ENCODE assay signal across 24 cellular contexts in genomic region chr3:50551293-50552057, GRCh38. TPM values are rescaled to one million over a fixed set of nuclear protein-coding genes. Genes with fewer than 3 reads are reported as not detected.
DNase-seq lines count a peak whose midpoint lies in the region; ATAC-seq, FAIRE-seq and TF ChIP-seq lines count a peak whose summit lies in the region.
"Had no signal": no experiment of that assay in that cellular context is flagged by ENCODE, and none has a peak within 500 bp of the region (broad histone marks: within the 10 kb centered on the region; RNA-seq: fewer than 3 reads in every experiment).

No MANE protein-coding gene starts in this region.

- H3K9me2 ChIP-seq in Loucy (replicated peaks; ENCODE audit: low read depth, low read length), result no peaks in the 10 kb centered on the region

- POLR2A ChIA-PET in GM10248 (lab: Yijun Ruan, JAX), result no interaction called here

- H3K27ac Mint-ChIP-seq in mesothelial cell of epicardium, result peak overlapping the region; percentile 66
- H3K27ac Mint-ChIP-seq in activated T-cell treated with anti-CD3 and anti-CD28 coated beads, Interleukin-2, amount 50 U/mL, for 24 hours, result no peak overlapping the region
- no peak overlapping the region for H3K27ac Mint-ChIP-seq in activated CD8-positive, alpha-beta memory T cell treated with anti-CD3 and anti-CD28 coated beads, Interleukin-2, amount 10 ng/mL, durations not matched to agents 7 days and 5 days
- H3K27ac Mint-ChIP-seq: CD4-positive, alpha-beta T cell; stimulated activated naive CD8-positive, alpha-beta T cell treated with anti-CD3 and anti-CD28 coated beads, Interleukin-15, amount 100 ng/mL, for 72 hours had no signal

- H3K4me3 Mint-ChIP-seq in mesothelial cell of epicardium, result no peak overlapping the region
- H3K4me3 Mint-ChIP-seq in activated T-cell treated with anti-CD3 and anti-CD28 coated beads, Interleukin-2, amount 50 U/mL, for 24 hours, result no peak overlapping the region
- no peak overlapping the region for H3K4me3 Mint-ChIP-seq in activated CD8-positive, alpha-beta memory T cell treated with anti-CD3 and anti-CD28 coated beads, Interleukin-2, amount 10 ng/mL, durations not matched to agents 7 days and 5 days
- H3K4me3 Mint-ChIP-seq: CD4-positive, alpha-beta T cell; stimulated activated naive CD8-positive, alpha-beta T cell treated with anti-CD3 and anti-CD28 coated beads, Interleukin-15, amount 100 ng/mL, for 72 hours had no signal

- H3K27me3 ChIP-seq in Loucy (ENCODE audit: insufficient read depth, low read length, poor library complexity, severe bottlenecking) (no peaks in the 10 kb centered on the region), bronchial epithelial cell (ENCODE audit: control insufficient read depth, insufficient read depth, low read length) (no peaks in the 10 kb centered on the region)
- H3K27me3 ChIP-seq: MG63, tibial nerve had no signal

- no peaks in the 10 kb centered on the region for H3K36me3 ChIP-seq in Loucy (ENCODE audit: insufficient read depth, low read length)
- no peaks in the 10 kb centered on the region for H3K36me3 ChIP-seq in bronchial epithelial cell (ENCODE audit: control insufficient read depth, insufficient read depth, low read length)
- H3K36me3 ChIP-seq: MG63, spleen, tibial nerve had no signal

- no peak overlapping the region for H2AFZ ChIP-seq in Loucy (ENCODE audit: low read length)

- peaks cover 14% of the 10 kb centered on the region for H3K4me1 Mint-ChIP-seq in mesothelial cell of epicardium
- no peaks in the 10 kb centered on the region for H3K4me1 Mint-ChIP-seq in activated T-cell treated with anti-CD3 and anti-CD28 coated beads, Interleukin-2, amount 50 U/mL, for 24 hours (ENCODE audit: low read depth)
- peaks cover 5% of the 10 kb centered on the region for H3K4me1 Mint-ChIP-seq in activated CD8-positive, alpha-beta memory T cell treated with anti-CD3 and anti-CD28 coated beads, Interleukin-2, amount 10 ng/mL, durations not matched to agents 7 days and 5 days

- no peak overlapping the region for H3K9ac ChIP-seq in Loucy (ENCODE audit: low read depth, low read length, poor library complexity, severe bottlenecking)

- no peak overlapping the region for H3K4me3 ChIP-seq in Loucy (ENCODE audit: low read length, poor library complexity, severe bottlenecking)
- no peak overlapping the region for H3K4me3 ChIP-seq in bronchial epithelial cell (ENCODE audit: low read depth, low read length)
- H3K4me3 ChIP-seq: MG63, spleen, tibial nerve had no signal

- H3F3A ChIP-seq in Loucy (ENCODE audit: low read depth), result no peaks in the 10 kb centered on the region

- no peak overlapping the region for H3K4me2 ChIP-seq in Loucy (ENCODE audit: low read depth, low read length, poor library complexity, severe bottlenecking)

- FAIRE-seq in bronchial epithelial cell (lab: Jason Lieb, UNC), result no peak
- FAIRE-seq: frontal cortex, H1, keratinocyte had no signal

- no peaks in the 10 kb centered on the region for H3K9me3 Mint-ChIP-seq in mesothelial cell of epicardium
- H3K9me3 Mint-ChIP-seq in activated T-cell treated with anti-CD3 and anti-CD28 coated beads, Interleukin-2, amount 50 U/mL, for 24 hours, result no peaks in the 10 kb centered on the region
- no peaks in the 10 kb centered on the region for H3K9me3 Mint-ChIP-seq in activated CD8-positive, alpha-beta memory T cell treated with anti-CD3 and anti-CD28 coated beads, Interleukin-2, amount 10 ng/mL, durations not matched to agents 7 days and 5 days (ENCODE audit: low read depth)
- H3K9me3 Mint-ChIP-seq: activated naive CD4-positive, alpha-beta T cell treated with anti-CD3 and anti-CD28 coated beads, Interleukin-2, amount 50 U/mL, for 72 hours; CD4-positive, alpha-beta T cell; stimulated activated naive CD8-positive, alpha-beta T cell treated with anti-CD3 and anti-CD28 coated beads, Interleukin-15, amount 100 ng/mL, for 72 hours had no signal

- H3K36me3 Mint-ChIP-seq in mesothelial cell of epicardium, result no peaks in the 10 kb centered on the region
- no peaks in the 10 kb centered on the region for H3K36me3 Mint-ChIP-seq in activated T-cell treated with anti-CD3 and anti-CD28 coated beads, Interleukin-2, amount 50 U/mL, for 24 hours (ENCODE audit: low read depth)
- H3K36me3 Mint-ChIP-seq in activated CD8-positive, alpha-beta memory T cell treated with anti-CD3 and anti-CD28 coated beads, Interleukin-2, amount 10 ng/mL, durations not matched to agents 7 days and 5 days, result no peaks in the 10 kb centered on the region
- H3K36me3 Mint-ChIP-seq: activated naive CD4-positive, alpha-beta T cell treated with anti-CD3 and anti-CD28 coated beads, Interleukin-2, amount 50 U/mL, for 72 hours had no signal

- peaks cover 19% of the 10 kb centered on the region for H3K27me3 Mint-ChIP-seq in mesothelial cell of epicardium (ENCODE audit: low read depth)
- no peaks in the 10 kb centered on the region for H3K27me3 Mint-ChIP-seq in activated T-cell treated with anti-CD3 and anti-CD28 coated beads, Interleukin-2, amount 50 U/mL, for 24 hours
- no peaks in the 10 kb centered on the region for H3K27me3 Mint-ChIP-seq in activated CD8-positive, alpha-beta memory T cell treated with anti-CD3 and anti-CD28 coated beads, Interleukin-2, amount 10 ng/mL, durations not matched to agents 7 days and 5 days
- H3K27me3 Mint-ChIP-seq: CD4-positive, alpha-beta T cell had no signal

- no peaks in the 10 kb centered on the region for H3K4me1 ChIP-seq in Loucy (ENCODE audit: insufficient read depth, low read length, poor library complexity, severe bottlenecking)
- H3K4me1 ChIP-seq: spleen, tibial nerve had no signal

- CTCF ChIA-PET in GM10248 (lab: Yijun Ruan, JAX), result interaction anchor here (0.7 to 6.0 kb wide), 14 partner anchors 9 to 203 kb away, joined by 3 to 30 read pairs (median 4); partner anchors contain the start of genes C3orf18, HEMK1 and NPRL2
- CTCF ChIA-PET in activated CD8-positive, alpha-beta memory T cell treated with anti-CD3 and anti-CD28 coated beads, Interleukin-2, amount 10 ng/mL, durations not matched to agents 7 days and 5 days (lab: Charles Lee), result interaction anchor here (0.6 to 4.3 kb wide), 13 partner anchors 9 to 415 kb away, joined by 3 to 22 read pairs (median 3); partner anchors contain the start of genes CYB561D2 and NPRL2

- ATAC-seq in GM19452 (IDR thresholded peaks at IDR 0.05; ENCODE audit: unreplicated experiment), result no peak
- ATAC-seq in activated CD8-positive, alpha-beta memory T cell treated with anti-CD3 and anti-CD28 coated beads, Interleukin-2, amount 10 ng/mL, durations not matched to agents 7 days and 5 days, result no peak
- ATAC-seq: activated naive CD4-positive, alpha-beta T cell treated with anti-CD3 and anti-CD28 coated beads, Interleukin-2, amount 50 U/mL, for 72 hours; esophagus mucosa; stimulated activated naive CD8-positive, alpha-beta T cell treated with anti-CD3 and anti-CD28 coated beads, Interleukin-15, amount 100 ng/mL, for 72 hours had no signal

- H4K20me1 ChIP-seq in Loucy (ENCODE audit: insufficient read depth, low read length, poor library complexity, severe bottlenecking), result no peaks in the 10 kb centered on the region

- no peaks in the 10 kb centered on the region for H3K9me3 ChIP-seq in Loucy (ENCODE audit: insufficient read depth, low read depth, low read length)
- H3K9me3 ChIP-seq: MG63, spleen, tibial nerve had no signal

- no peaks in the 10 kb centered on the region for H3K79me2 ChIP-seq in Loucy (ENCODE audit: insufficient read depth, low read length)

- DNase-seq in GM10248 (ENCODE audit: extremely low spot score) (no peak), bronchial epithelial cell (ENCODE audit: low read depth) (no peak), mesothelial cell of epicardium (ENCODE audit: low spot score in 2 of 2, unreplicated experiment in 2 of 2) (no peak), NCI-H2029 treated with DMSO at 0.1 percent for 48 hours (lab: John Stamatoyannopoulos, UW) (no peak)
- DNase-seq in activated T-cell treated with anti-CD3 and anti-CD28 coated beads, Interleukin-2, amount 50 U/mL, for 24 hours, result no peak
- DNase-seq in activated CD8-positive, alpha-beta memory T cell treated with anti-CD3 and anti-CD28 coated beads, Interleukin-2, amount 10 ng/mL, durations not matched to agents 7 days and 5 days, result no peak
- DNase-seq: CD4-positive, alpha-beta T cell; effector CD8-positive, alpha-beta T cell; IMR-90; MG63; NCI-H1436 treated with DMSO at 0.1 percent for 48 hours; NCI-H2171 treated with DMSO at 0.1 percent for 48 hours; NCI-H524 treated with DMSO at 0.1 percent for 48 hours; spleen; stimulated activated CD4-positive, alpha-beta T cell treated with anti-CD3 and anti-CD28 coated beads, Interleukin-4, amount 100 ng/mL, for 4 hours; stimulated activated naive CD8-positive, alpha-beta T cell treated with anti-CD3 and anti-CD28 coated beads, Interleukin-15, amount 100 ng/mL, for 72 hours had no signal

- TF ChIP-seq CTCF in GM10248 (IDR thresholded peaks at IDR 0.05; ENCODE audit: control extremely low read depth, extremely low read depth, low read depth, missing control alignments) (peak; percentile 9), Loucy (conservative IDR thresholded peaks at IDR 0.05; ENCODE audit: low read length) (0 out of 2 replicates have a peak, but pooled peaks have one; percentile 25), bronchial epithelial cell (IDR thresholded peaks at IDR 0.05; ENCODE audit: insufficient read depth, low read length, severe bottlenecking) (peak; percentile 37), mesothelial cell of epicardium (IDR thresholded peaks at IDR 0.05; ENCODE audit: unreplicated experiment) (no peak)

RNA-seq across cellular contexts. Expression of gene C3orf18, which starts 16.1 kb away (rescaled TPM):
- total RNA-seq in bronchial epithelial cell (1.2 and 3.2 TPM in 2 replicates), mesothelial cell of epicardium (12.7 to 15.1 TPM (median 12.8 TPM) in 3 replicates)
- total RNA-seq in activated CD8-positive, alpha-beta memory T cell treated with anti-CD3 and anti-CD28 coated beads, Interleukin-2, amount 10 ng/mL, durations not matched to agents 7 days and 5 days, result 10 to 100 TPM; 15.6 to 17.8 TPM

RNA-seq across cellular contexts. Expression of gene HEMK1, which starts 17.8 kb away (rescaled TPM):
- total RNA-seq in bronchial epithelial cell (6.6 and 8.4 TPM in 2 replicates), mesothelial cell of epicardium (32.1 to 34.1 TPM (median 32.8 TPM) in 3 replicates)
- total RNA-seq in activated CD8-positive, alpha-beta memory T cell treated with anti-CD3 and anti-CD28 coated beads, Interleukin-2, amount 10 ng/mL, durations not matched to agents 7 days and 5 days, result 10 to 100 TPM; 49.9 to 61.3 TPM

RNA-seq across cellular contexts. Expression of gene CACNA2D2, which starts 48.0 kb away (rescaled TPM):
- total RNA-seq in bronchial epithelial cell (not detected in 2 replicates), mesothelial cell of epicardium (9.9 to 10.8 TPM (median 9.9 TPM) in 3 replicates)
- 1 to 10 TPM in 1 of 2 experiments, under 1 TPM in 1; 0.56 to 1.1 TPM for total RNA-seq in activated CD8-positive, alpha-beta memory T cell treated with anti-CD3 and anti-CD28 coated beads, Interleukin-2, amount 10 ng/mL, durations not matched to agents 7 days and 5 days
- total RNA-seq: IMR-90 had no signal
